ENCODE assay signal across 1 cellular context in genomic region chr2:187516635-187517510, GRCh38.
TF ChIP-seq lines count a peak whose summit lies in the region.

No MANE protein-coding gene starts in this region.

TF ChIP-seq in HepG2, 621 proteins besides CTCF, POLR2A, EP300 and RAD21:
- TF ChIP-seq ZNF609 (CRISPR knock-in tag; IDR thresholded peaks at IDR 0.05; ENCODE audit: borderline replicate concordance) (0 out of 2 replicates have a peak, but pooled peaks have one; percentile 21), ZFP90 (CRISPR knock-in tag; IDR thresholded peaks at IDR 0.05; ENCODE audit: borderline replicate concordance) (peak; percentile 99), RBFOX2 (IDR thresholded peaks at IDR 0.05; ENCODE audit: low read depth, low read length) (peak; percentile 18; the same call in 1 of the 2 replicates), ZBTB38 (CRISPR knock-in tag; IDR thresholded peaks at IDR 0.05) (peak; percentile 98), ELF4 (CRISPR knock-in tag; IDR thresholded peaks at IDR 0.05; ENCODE audit: borderline replicate concordance) (0 out of 2 replicates have a peak, but pooled peaks have one; percentile 7), PAF1 (CRISPR knock-in tag; IDR thresholded peaks at IDR 0.05) (peak; percentile 18; the same call in 1 of the 2 replicates), CEBPG (CRISPR knock-in tag; IDR thresholded peaks at IDR 0.05) (0 out of 2 replicates have a peak, but pooled peaks have one; percentile 11), ATF7-NPFF (CRISPR knock-in tag; IDR thresholded peaks at IDR 0.05; ENCODE audit: low read depth) (0 out of 2 replicates have a peak, but pooled peaks have one; percentile 31), SALL1 (CRISPR knock-in tag; IDR thresholded peaks at IDR 0.05) (peak; percentile 41), HOMEZ (CRISPR knock-in tag; IDR thresholded peaks at IDR 0.05; ENCODE audit: low read depth) (0 out of 2 replicates have a peak, but pooled peaks have one; percentile 12), ZNF503 (CRISPR knock-in tag; IDR thresholded peaks at IDR 0.05) (0 out of 2 replicates have a peak, but pooled peaks have one; percentile 5), SRY (CRISPR knock-in tag; IDR thresholded peaks at IDR 0.05) (peak; percentile 23; the same call in 1 of the 2 replicates), ZBTB7B (CRISPR knock-in tag; IDR thresholded peaks at IDR 0.05) (0 out of 2 replicates have a peak, but pooled peaks have one; percentile 40), RBM22 (optimal IDR thresholded peaks at IDR 0.05; ENCODE audit: low read length) (peak; percentile 37)
